In the genomic region with DNA sequence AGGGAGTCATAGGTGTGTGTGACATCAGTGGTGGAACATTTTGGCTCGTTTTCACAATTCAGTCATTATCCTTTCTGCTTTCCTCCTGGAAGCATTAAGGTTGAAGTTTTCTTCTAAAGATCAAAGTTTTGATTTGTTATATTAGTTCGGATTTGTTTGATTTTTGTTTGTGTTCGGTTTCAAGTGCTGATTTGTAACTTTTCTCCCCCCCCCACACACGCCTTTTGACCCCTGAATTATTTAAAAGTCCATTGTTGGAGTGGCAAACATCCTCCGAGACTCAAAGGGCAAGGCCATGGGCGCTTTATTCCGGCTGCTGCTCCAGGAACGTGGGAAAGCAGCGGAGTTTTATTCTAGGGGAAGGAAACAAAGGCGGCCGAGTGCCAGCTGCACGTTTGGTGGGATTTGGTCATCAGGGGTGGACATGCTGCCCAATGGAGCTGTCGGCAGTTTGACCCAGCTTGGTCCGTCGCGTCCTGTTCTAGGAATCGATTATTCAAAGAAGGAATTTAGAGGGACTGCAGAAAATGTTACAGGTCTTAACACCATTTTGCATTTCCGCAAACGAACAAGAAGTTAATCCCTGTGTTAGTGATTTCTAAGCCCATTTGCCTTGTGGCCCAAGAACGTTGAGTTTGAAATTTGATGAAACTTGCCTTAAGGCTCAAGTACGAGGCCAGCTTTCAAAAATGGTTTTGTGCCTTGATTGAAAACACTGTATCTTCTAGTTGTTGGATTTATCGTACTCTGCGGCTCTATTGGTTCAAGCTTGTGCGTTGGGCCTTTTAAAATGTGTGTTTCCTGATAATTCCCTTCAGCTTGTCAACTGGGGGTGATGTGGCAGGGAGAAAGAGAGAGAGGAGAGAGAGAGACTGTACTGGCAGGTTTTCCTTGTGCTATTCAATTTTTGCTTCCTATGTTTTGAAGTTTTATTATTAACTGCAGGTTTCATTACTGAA, we compare ENCODE assay signal across 8 cellular contexts. TPM values are rescaled to one million over a fixed set of nuclear protein-coding genes. Genes with fewer than 3 reads are reported as not detected.
DNase-seq lines count a peak whose midpoint lies in the region; ATAC-seq and TF ChIP-seq lines count a peak whose summit lies in the region.

No MANE protein-coding gene starts in this region.

- H3K27ac ChIP-seq in HCT116 (ENCODE audit: low read depth, low read length): peak overlapping the region; percentile 78
- peak overlapping the region; percentile 93 for H3K27ac ChIP-seq in foreskin keratinocyte
- H3K27ac ChIP-seq in osteoblast (ENCODE audit: low read depth, low read length): peak overlapping the region; percentile 70

- peak overlapping the region; percentile 95 for H3K27ac Mint-ChIP-seq in activated CD4-positive, alpha-beta memory T cell treated with anti-CD3 and anti-CD28 coated beads for 36 hours

- no peaks in the 10 kb centered on the region for H3K9me3 ChIP-seq in HCT116 (ENCODE audit: control insufficient read depth in 1 of 2, insufficient read depth in 1 of 2, low read depth in 1 of 2, low read length in 2 of 2)
- no peaks in the 10 kb centered on the region for H3K9me3 ChIP-seq in osteoblast (ENCODE audit: low read depth, low read length)

- RAD21 ChIA-PET in HCT116 (lab: Charles Lee; ENCODE audit: low non-redundant PET in 1 of 2, low total read pairs in 2 of 2, uncharacterized antibody in 2 of 2, unreplicated experiment in 2 of 2): no interaction called here

- H3K27me3 Mint-ChIP-seq in activated CD4-positive, alpha-beta memory T cell treated with anti-CD3 and anti-CD28 coated beads for 36 hours: no peaks in the 10 kb centered on the region

- TF ChIP-seq POLR2A in HCT116 (IDR thresholded peaks at IDR 0.05; ENCODE audit: borderline replicate concordance, extremely low read depth, insufficient read depth, insufficient read length): no peak

- peak overlapping the region; percentile 86 for H3K4me3 Mint-ChIP-seq in activated CD4-positive, alpha-beta memory T cell treated with anti-CD3 and anti-CD28 coated beads for 36 hours

- POLR2A ChIA-PET in HCT116 (lab: Charles Lee): no interaction called here
- POLR2A ChIA-PET in activated CD4-positive, alpha-beta memory T cell treated with anti-CD3 and anti-CD28 coated beads for 36 hours (lab: Charles Lee): no interaction called here

- TF ChIP-seq CTCF in AG10803 (conservative IDR thresholded peaks at IDR 0.05; ENCODE audit: low read length) (no peak), HCT116 (IDR thresholded peaks at IDR 0.05 in 2 of 3, conservative IDR thresholded peaks at IDR 0.05 in 1 of 3; ENCODE audit: borderline replicate concordance in 1 of 3, insufficient read depth in 1 of 3, low read depth in 2 of 3, low read length in 2 of 3) (no peak), foreskin keratinocyte (conservative IDR thresholded peaks at IDR 0.05) (no peak), osteoblast (IDR thresholded peaks at IDR 0.05; ENCODE audit: extremely low read depth, low read depth, low read length) (no peak)

- CTCF ChIA-PET in HCT116 (lab: Charles Lee): no interaction called here
- CTCF ChIA-PET in activated CD4-positive, alpha-beta memory T cell treated with anti-CD3 and anti-CD28 coated beads for 36 hours (lab: Charles Lee): no interaction called here

- H3K4me1 ChIP-seq in HCT116 (ENCODE audit: control insufficient read depth in 1 of 2, insufficient read depth in 2 of 2, low read length in 2 of 2) (peaks cover 0 to 21% of the 10 kb centered on the region in 2 experiments; a peak in 2 of 4 replicates), foreskin keratinocyte (peaks cover 4% of the 10 kb centered on the region), osteoblast (ENCODE audit: insufficient read depth, low read length) (peaks cover 12% of the 10 kb centered on the region)

- no peaks in the 10 kb centered on the region for H3K36me3 ChIP-seq in HCT116 (ENCODE audit: control insufficient read depth in 1 of 2, insufficient read depth in 2 of 2, low read length in 2 of 2)
- H3K36me3 ChIP-seq in osteoblast (ENCODE audit: insufficient read depth, low read length): no peaks in the 10 kb centered on the region

- H3K4me2 ChIP-seq in HCT116 (ENCODE audit: low read length): peak overlapping the region; percentile 76
- peak overlapping the region; percentile 93 for H3K4me2 ChIP-seq in osteoblast (ENCODE audit: insufficient read depth, low read length)

- ATAC-seq in HCT116: no peak
- ATAC-seq in foreskin keratinocyte: no peak
- no peak for ATAC-seq in GM21390 (IDR thresholded peaks at IDR 0.05; ENCODE audit: unreplicated experiment)
- ATAC-seq in HG03039 (IDR thresholded peaks at IDR 0.05; ENCODE audit: unreplicated experiment): no peak

- H3K36me3 Mint-ChIP-seq in activated CD4-positive, alpha-beta memory T cell treated with anti-CD3 and anti-CD28 coated beads for 36 hours: peaks cover 1% of the 10 kb centered on the region

- H2AFZ ChIP-seq in HCT116 (ENCODE audit: low read depth, low read length, poor library complexity, severe bottlenecking) (no peak overlapping the region), osteoblast (ENCODE audit: low read length) (peak overlapping the region; percentile 61)

- intact Hi-C loops in HCT116 (cut with micrococcal nuclease): loop anchor here (5.0 kb wide), 1 partner anchor 291 kb away; a partner anchor contains a TSS
- intact Hi-C loops in activated CD4-positive, alpha-beta memory T cell treated with anti-CD3 and anti-CD28 coated beads for 36 hours (cut with micrococcal nuclease): loop anchor here (2.0 to 10.0 kb wide), 6 partner anchors 39 to 537 kb away; a partner anchor contains a TSS

- H3K79me2 ChIP-seq in HCT116 (ENCODE audit: insufficient read depth, low read length) (peaks cover 32% of the 10 kb centered on the region), osteoblast (ENCODE audit: insufficient read depth, low read length) (peaks cover 30% of the 10 kb centered on the region)

- H4K20me1 ChIP-seq in HCT116 (ENCODE audit: insufficient read depth) (no peaks in the 10 kb centered on the region), osteoblast (ENCODE audit: insufficient read depth, low read length) (no peaks in the 10 kb centered on the region)

- peak overlapping the region; percentile 75 for H3K9ac ChIP-seq in HCT116 (ENCODE audit: low read length)

- TF ChIP-seq RAD21 in HCT116 (IDR thresholded peaks at IDR 0.05; ENCODE audit: low read depth): no peak

- H3K27me3 ChIP-seq in HCT116 (ENCODE audit: insufficient read depth, low read length): no peaks in the 10 kb centered on the region
- H3K27me3 ChIP-seq in foreskin keratinocyte: no peaks in the 10 kb centered on the region
- H3K27me3 ChIP-seq in osteoblast (ENCODE audit: insufficient read depth, low read length): no peaks in the 10 kb centered on the region

- peaks cover 28% of the 10 kb centered on the region for H3K4me1 Mint-ChIP-seq in activated CD4-positive, alpha-beta memory T cell treated with anti-CD3 and anti-CD28 coated beads for 36 hours (ENCODE audit: low read depth)

- no peaks in the 10 kb centered on the region for H3K9me3 Mint-ChIP-seq in activated CD4-positive, alpha-beta memory T cell treated with anti-CD3 and anti-CD28 coated beads for 36 hours

- no peaks in the 10 kb centered on the region for H3K9me2 ChIP-seq in HCT116 (ENCODE audit: insufficient read depth)

- BruUV-seq in HCT116 (replicated peaks; lab: Mats Ljungman, UMichigan): TSS peak; percentile 84

- DNase-seq in AG10803 (ENCODE audit: low read depth): peak; percentile 31
- DNase-seq in HCT116 (ENCODE audit: low read depth, low spot score): no peak
- no peak for DNase-seq in activated CD4-positive, alpha-beta memory T cell treated with anti-CD3 and anti-CD28 coated beads for 36 hours
- DNase-seq in foreskin keratinocyte: peak in 1 of 2 donors; percentile 19
- DNase-seq in osteoblast (ENCODE audit: insufficient read length, low spot score, missing footprints): peak; percentile 65
- DNase-seq in germinal center (ENCODE audit: low spot score): no peak

- H3K4me3 ChIP-seq in AG10803 (ENCODE audit: low read length): peak overlapping the region; percentile 71
- peak overlapping the region; percentile 60 to 68 for H3K4me3 ChIP-seq in HCT116 (replicated peaks in 1 of 2; ENCODE audit: low read depth in 1 of 2, low read length in 2 of 2)
- peak overlapping the region; percentile 80 for H3K4me3 ChIP-seq in osteoblast (ENCODE audit: insufficient read depth, low read length)

TF ChIP-seq in HCT116, 20 proteins besides CTCF, POLR2A, EP300 and RAD21 (continues in another document):
- TF ChIP-seq, protein P1, sequence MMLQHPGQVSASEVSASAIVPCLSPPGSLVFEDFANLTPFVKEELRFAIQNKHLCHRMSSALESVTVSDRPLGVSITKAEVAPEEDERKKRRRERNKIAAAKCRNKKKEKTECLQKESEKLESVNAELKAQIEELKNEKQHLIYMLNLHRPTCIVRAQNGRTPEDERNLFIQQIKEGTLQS (IDR thresholded peaks at IDR 0.05): no peak
- no peak for TF ChIP-seq CEBPB (IDR thresholded peaks at IDR 0.05; ENCODE audit: low read depth)
- TF ChIP-seq SP1 (IDR thresholded peaks at IDR 0.05; ENCODE audit: low read depth): 0 out of 2 replicates have a peak, but pooled peaks have one; percentile 6
- TF ChIP-seq EZH2 (IDR thresholded peaks at IDR 0.05): no peak
- no peak for TF ChIP-seq SRF (IDR thresholded peaks at IDR 0.05; ENCODE audit: low read depth)
- TF ChIP-seq EZH2phosphoT487 (IDR thresholded peaks at IDR 0.05; ENCODE audit: borderline replicate concordance): no peak
- TF ChIP-seq, protein P2, sequence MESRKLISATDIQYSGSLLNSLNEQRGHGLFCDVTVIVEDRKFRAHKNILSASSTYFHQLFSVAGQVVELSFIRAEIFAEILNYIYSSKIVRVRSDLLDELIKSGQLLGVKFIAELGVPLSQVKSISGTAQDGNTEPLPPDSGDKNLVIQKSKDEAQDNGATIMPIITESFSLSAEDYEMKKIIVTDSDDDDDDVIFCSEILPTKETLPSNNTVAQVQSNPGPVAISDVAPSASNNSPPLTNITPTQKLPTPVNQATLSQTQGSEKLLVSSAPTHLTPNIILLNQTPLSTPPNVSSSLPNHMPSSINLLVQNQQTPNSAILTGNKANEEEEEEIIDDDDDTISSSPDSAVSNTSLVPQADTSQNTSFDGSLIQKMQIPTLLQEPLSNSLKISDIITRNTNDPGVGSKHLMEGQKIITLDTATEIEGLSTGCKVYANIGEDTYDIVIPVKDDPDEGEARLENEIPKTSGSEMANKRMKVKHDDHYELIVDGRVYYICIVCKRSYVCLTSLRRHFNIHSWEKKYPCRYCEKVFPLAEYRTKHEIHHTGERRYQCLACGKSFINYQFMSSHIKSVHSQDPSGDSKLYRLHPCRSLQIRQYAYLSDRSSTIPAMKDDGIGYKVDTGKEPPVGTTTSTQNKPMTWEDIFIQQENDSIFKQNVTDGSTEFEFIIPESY (IDR thresholded peaks at IDR 0.05; ENCODE audit: extremely low read depth, insufficient replicate concordance, low read length): no peak
- no peak for TF ChIP-seq JUND (IDR thresholded peaks at IDR 0.05)

RNA-seq across cellular contexts. Expression of a gene that starts 0.6 kb away (rescaled TPM):
- total RNA-seq in HCT116 (2021; ENCODE audit: unreplicated experiment) (7.4 TPM), foreskin keratinocyte (6.2 and 6.8 TPM in 2 replicates), osteoblast (9.0 and 9.1 TPM in 2 replicates)
- 2.9 and 3.0 TPM in 2 replicates for polyA plus RNA-seq in HCT116 (2012)
- 1 to 10 TPM; 8.4 to 8.7 TPM for total RNA-seq in activated CD4-positive, alpha-beta memory T cell treated with anti-CD3 and anti-CD28 coated beads for 36 hours
- polyA plus RNA-seq in foreskin keratinocyte: 0.78 and 1.1 TPM in 2 replicates

Comparison
In these comparisons a context has a peak if more than half of its experiments do, and no peak if none do; other contexts are left out.
1. DNase-seq: peak in AG10803 (single experiment) and osteoblast (single experiment); none in HCT116 (single experiment), activated CD4-positive, alpha-beta memory T cell treated with anti-CD3 and anti-CD28 coated beads for 36 hours (single experiment) and germinal center (single experiment).
2. Peak in every context shown above with its lines, with median percentiles within 50 percentile points of each other: H3K4me3 ChIP-seq and H3K27ac ChIP-seq.